Comparison of ENCODE assay signal across 1 cellular context in the genomic region with DNA sequence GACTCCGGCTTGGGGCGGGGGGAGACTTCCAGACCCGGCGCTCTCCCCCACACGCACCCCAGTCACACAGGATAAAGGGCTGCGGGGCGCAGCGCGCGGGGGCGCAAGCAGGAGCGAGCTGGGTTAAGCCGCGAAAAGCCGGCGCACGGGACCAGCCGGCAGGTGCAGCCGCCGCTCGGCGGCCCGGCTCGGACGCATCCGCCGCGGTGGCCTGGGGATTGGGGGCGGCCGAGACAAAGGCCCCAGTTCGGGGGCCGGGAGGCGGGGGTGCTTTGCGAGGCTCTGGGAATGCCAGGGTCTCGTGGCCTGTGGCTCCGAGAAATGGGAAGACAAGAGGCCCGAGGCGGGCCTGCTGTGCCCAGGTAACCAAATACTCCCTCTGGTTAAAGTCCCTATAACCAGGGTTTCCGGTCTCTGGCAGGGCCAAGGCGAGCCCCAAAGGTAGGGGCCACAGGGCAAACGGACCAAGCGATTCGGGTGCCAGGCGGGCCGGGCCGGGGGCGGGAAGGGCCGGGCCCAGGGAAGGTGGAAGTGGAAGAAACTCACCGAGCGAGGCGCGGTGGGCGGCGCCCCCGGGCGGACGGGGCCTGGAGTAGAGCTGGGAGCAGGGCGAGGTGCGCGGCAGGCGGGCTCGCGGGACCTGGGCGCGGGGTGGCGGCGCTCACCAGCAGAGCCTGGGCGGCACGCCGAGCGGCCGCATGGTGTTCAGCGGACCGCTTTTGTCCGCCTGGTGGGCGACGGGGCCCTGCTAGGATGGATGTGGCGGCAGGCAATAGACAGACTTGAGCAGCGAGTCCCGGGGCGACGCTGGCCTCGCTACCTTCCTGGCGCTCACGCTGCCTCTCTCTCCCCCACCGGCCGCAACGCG.
TF ChIP-seq lines count a peak whose summit lies in the region.

A gene (minus strand): TSS at position 849 of the 868 bp plus-strand sequence. CDS start 6,170 bp downstream, outside the sequence.

TF ChIP-seq in HepG2, 621 proteins besides CTCF, POLR2A, EP300 and RAD21 (continues in another document):
- TF ChIP-seq YEATS4 (CRISPR knock-in tag; IDR thresholded peaks at IDR 0.05; ENCODE audit: borderline replicate concordance) (0 out of 2 replicates have a peak, but pooled peaks have one; percentile 37), ZNF598 (CRISPR knock-in tag; IDR thresholded peaks at IDR 0.05; ENCODE audit: borderline replicate concordance) (no peak), ZNF768 (CRISPR knock-in tag; IDR thresholded peaks at IDR 0.05) (peak; percentile 34; the same call in 1 of the 2 replicates), HOXA3 (CRISPR knock-in tag; IDR thresholded peaks at IDR 0.05) (peak; percentile 40; the same call in 1 of the 2 replicates), NCOA5 (CRISPR knock-in tag; IDR thresholded peaks at IDR 0.05) (no peak), ZBTB20 (CRISPR knock-in tag; IDR thresholded peaks at IDR 0.05; ENCODE audit: borderline replicate concordance, low read depth) (no peak), KDM5B (CRISPR knock-in tag; IDR thresholded peaks at IDR 0.05; ENCODE audit: borderline replicate concordance) (peak; percentile 45; the same call in 1 of the 2 replicates), TP53 (CRISPR knock-in tag; conservative IDR thresholded peaks at IDR 0.05) (no peak), ATM (IDR thresholded peaks at IDR 0.05; ENCODE audit: borderline replicate concordance) (no peak), MBNL3 (CRISPR knock-in tag; conservative IDR thresholded peaks at IDR 0.05) (no peak), MYC (CRISPR knock-in tag; IDR thresholded peaks at IDR 0.05; ENCODE audit: borderline replicate concordance) (peak; percentile 52; the same call in 1 of the 2 replicates), ADNP (CRISPR knock-in tag; IDR thresholded peaks at IDR 0.05) (no peak), ZBTB42 (CRISPR knock-in tag; IDR thresholded peaks at IDR 0.05) (no peak), PTBP1 (IDR thresholded peaks at IDR 0.05; ENCODE audit: low read depth, low read length, poor library complexity, severe bottlenecking) (no peak), ZMYM3 (CRISPR knock-in tag; IDR thresholded peaks at IDR 0.05) (no peak), ZNF121 (CRISPR knock-in tag; IDR thresholded peaks at IDR 0.05) (no peak), ERF (CRISPR knock-in tag; IDR thresholded peaks at IDR 0.05) (0 out of 2 replicates have a peak, but pooled peaks have one; percentile 11), CHCHD3 (CRISPR knock-in tag; IDR thresholded peaks at IDR 0.05) (no peak), SALL2 (CRISPR knock-in tag; IDR thresholded peaks at IDR 0.05) (0 out of 2 replicates have a peak, but pooled peaks have one; percentile 30), ZFY (CRISPR knock-in tag; IDR thresholded peaks at IDR 0.05) (peak; percentile 79), THYN1 (CRISPR knock-in tag; IDR thresholded peaks at IDR 0.05; ENCODE audit: borderline replicate concordance, low read depth) (no peak), ZFX (CRISPR knock-in tag; IDR thresholded peaks at IDR 0.05; ENCODE audit: low read depth) (peak; percentile 61; the same call in 1 of the 2 replicates), ZNF160 (CRISPR knock-in tag; IDR thresholded peaks at IDR 0.05) (no peak), BORCS8-MEF2B (CRISPR knock-in tag; IDR thresholded peaks at IDR 0.05) (no peak)
- TF ChIP-seq, protein P1, sequence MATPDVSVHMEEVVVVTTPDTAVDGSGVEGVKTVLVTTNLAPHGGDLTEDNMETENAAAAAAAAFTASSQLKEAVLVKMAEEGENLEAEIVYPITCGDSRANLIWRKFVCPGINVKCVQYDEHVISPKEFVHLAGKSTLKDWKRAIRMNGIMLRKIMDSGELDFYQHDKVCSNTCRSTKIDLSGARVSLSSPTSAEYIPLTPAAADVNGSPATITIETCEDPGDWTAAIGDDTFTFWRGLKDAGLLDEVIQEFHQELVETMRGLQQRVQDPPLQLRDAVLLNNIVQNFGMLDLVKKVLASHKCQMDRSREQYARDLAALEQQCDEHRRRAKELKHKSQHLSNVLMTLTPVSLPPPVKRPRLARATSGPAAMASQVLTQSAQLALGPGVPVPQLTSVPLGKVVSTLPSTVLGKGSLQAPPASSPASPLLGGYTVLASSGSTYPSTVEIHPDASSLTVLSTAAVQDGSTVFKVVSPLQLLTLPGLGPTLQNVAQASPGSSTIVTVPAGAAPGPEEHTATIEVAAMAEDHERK (CRISPR knock-in tag; IDR thresholded peaks at IDR 0.05; ENCODE audit: low read depth), result no peak
- TF ChIP-seq, protein P2, sequence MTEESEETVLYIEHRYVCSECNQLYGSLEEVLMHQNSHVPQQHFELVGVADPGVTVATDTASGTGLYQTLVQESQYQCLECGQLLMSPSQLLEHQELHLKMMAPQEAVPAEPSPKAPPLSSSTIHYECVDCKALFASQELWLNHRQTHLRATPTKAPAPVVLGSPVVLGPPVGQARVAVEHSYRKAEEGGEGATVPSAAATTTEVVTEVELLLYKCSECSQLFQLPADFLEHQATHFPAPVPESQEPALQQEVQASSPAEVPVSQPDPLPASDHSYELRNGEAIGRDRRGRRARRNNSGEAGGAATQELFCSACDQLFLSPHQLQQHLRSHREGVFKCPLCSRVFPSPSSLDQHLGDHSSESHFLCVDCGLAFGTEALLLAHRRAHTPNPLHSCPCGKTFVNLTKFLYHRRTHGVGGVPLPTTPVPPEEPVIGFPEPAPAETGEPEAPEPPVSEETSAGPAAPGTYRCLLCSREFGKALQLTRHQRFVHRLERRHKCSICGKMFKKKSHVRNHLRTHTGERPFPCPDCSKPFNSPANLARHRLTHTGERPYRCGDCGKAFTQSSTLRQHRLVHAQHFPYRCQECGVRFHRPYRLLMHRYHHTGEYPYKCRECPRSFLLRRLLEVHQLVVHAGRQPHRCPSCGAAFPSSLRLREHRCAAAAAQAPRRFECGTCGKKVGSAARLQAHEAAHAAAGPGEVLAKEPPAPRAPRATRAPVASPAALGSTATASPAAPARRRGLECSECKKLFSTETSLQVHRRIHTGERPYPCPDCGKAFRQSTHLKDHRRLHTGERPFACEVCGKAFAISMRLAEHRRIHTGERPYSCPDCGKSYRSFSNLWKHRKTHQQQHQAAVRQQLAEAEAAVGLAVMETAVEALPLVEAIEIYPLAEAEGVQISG (CRISPR knock-in tag; IDR thresholded peaks at IDR 0.05), result peak; percentile 64
- TF ChIP-seq, protein P3, sequence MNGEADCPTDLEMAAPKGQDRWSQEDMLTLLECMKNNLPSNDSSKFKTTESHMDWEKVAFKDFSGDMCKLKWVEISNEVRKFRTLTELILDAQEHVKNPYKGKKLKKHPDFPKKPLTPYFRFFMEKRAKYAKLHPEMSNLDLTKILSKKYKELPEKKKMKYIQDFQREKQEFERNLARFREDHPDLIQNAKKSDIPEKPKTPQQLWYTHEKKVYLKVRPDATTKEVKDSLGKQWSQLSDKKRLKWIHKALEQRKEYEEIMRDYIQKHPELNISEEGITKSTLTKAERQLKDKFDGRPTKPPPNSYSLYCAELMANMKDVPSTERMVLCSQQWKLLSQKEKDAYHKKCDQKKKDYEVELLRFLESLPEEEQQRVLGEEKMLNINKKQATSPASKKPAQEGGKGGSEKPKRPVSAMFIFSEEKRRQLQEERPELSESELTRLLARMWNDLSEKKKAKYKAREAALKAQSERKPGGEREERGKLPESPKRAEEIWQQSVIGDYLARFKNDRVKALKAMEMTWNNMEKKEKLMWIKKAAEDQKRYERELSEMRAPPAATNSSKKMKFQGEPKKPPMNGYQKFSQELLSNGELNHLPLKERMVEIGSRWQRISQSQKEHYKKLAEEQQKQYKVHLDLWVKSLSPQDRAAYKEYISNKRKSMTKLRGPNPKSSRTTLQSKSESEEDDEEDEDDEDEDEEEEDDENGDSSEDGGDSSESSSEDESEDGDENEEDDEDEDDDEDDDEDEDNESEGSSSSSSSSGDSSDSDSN (CRISPR knock-in tag; IDR thresholded peaks at IDR 0.05), result peak; percentile 82; the same call in 1 of the 2 replicates
- TF ChIP-seq, protein P4, sequence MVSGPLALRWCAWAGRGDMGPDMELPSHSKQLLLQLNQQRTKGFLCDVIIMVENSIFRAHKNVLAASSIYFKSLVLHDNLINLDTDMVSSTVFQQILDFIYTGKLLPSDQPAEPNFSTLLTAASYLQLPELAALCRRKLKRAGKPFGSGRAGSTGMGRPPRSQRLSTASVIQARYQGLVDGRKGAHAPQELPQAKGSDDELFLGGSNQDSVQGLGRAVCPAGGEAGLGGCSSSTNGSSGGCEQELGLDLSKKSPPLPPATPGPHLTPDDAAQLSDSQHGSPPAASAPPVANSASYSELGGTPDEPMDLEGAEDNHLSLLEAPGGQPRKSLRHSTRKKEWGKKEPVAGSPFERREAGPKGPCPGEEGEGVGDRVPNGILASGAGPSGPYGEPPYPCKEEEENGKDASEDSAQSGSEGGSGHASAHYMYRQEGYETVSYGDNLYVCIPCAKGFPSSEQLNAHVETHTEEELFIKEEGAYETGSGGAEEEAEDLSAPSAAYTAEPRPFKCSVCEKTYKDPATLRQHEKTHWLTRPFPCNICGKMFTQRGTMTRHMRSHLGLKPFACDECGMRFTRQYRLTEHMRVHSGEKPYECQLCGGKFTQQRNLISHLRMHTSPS (CRISPR knock-in tag; IDR thresholded peaks at IDR 0.05; ENCODE audit: low read depth), result peak; percentile 41; the same call in 1 of the 2 replicates
- TF ChIP-seq, protein P5, sequence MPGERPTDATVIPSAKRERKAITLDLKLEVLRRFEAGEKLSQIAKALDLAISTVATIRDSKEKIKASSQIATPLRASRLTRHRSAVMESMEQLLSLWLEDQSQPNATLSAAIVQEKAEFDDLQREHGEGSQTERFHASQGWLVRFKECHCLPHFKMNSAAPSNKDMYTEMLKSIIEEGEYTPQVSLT (CRISPR knock-in tag; IDR thresholded peaks at IDR 0.05; ENCODE audit: borderline replicate concordance, low read depth), result no peak
- TF ChIP-seq, protein P6, sequence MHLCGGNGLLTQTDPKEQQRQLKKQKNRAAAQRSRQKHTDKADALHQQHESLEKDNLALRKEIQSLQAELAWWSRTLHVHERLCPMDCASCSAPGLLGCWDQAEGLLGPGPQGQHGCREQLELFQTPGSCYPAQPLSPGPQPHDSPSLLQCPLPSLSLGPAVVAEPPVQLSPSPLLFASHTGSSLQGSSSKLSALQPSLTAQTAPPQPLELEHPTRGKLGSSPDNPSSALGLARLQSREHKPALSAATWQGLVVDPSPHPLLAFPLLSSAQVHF (CRISPR knock-in tag; IDR thresholded peaks at IDR 0.05), result no peak
- TF ChIP-seq, protein P7, sequence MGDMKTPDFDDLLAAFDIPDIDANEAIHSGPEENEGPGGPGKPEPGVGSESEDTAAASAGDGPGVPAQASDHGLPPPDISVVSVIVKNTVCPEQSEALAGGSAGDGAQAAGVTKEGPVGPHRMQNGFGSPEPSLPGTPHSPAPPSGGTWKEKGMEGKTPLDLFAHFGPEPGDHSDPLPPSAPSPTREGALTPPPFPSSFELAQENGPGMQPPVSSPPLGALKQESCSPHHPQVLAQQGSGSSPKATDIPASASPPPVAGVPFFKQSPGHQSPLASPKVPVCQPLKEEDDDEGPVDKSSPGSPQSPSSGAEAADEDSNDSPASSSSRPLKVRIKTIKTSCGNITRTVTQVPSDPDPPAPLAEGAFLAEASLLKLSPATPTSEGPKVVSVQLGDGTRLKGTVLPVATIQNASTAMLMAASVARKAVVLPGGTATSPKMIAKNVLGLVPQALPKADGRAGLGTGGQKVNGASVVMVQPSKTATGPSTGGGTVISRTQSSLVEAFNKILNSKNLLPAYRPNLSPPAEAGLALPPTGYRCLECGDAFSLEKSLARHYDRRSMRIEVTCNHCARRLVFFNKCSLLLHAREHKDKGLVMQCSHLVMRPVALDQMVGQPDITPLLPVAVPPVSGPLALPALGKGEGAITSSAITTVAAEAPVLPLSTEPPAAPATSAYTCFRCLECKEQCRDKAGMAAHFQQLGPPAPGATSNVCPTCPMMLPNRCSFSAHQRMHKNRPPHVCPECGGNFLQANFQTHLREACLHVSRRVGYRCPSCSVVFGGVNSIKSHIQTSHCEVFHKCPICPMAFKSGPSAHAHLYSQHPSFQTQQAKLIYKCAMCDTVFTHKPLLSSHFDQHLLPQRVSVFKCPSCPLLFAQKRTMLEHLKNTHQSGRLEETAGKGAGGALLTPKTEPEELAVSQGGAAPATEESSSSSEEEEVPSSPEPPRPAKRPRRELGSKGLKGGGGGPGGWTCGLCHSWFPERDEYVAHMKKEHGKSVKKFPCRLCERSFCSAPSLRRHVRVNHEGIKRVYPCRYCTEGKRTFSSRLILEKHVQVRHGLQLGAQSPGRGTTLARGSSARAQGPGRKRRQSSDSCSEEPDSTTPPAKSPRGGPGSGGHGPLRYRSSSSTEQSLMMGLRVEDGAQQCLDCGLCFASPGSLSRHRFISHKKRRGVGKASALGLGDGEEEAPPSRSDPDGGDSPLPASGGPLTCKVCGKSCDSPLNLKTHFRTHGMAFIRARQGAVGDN (CRISPR knock-in tag; IDR thresholded peaks at IDR 0.05), result peak; percentile 73
- TF ChIP-seq, protein P8, sequence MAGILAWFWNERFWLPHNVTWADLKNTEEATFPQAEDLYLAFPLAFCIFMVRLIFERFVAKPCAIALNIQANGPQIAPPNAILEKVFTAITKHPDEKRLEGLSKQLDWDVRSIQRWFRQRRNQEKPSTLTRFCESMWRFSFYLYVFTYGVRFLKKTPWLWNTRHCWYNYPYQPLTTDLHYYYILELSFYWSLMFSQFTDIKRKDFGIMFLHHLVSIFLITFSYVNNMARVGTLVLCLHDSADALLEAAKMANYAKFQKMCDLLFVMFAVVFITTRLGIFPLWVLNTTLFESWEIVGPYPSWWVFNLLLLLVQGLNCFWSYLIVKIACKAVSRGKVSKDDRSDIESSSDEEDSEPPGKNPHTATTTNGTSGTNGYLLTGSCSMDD (CRISPR knock-in tag; IDR thresholded peaks at IDR 0.05), result no peak
- TF ChIP-seq, protein P9, sequence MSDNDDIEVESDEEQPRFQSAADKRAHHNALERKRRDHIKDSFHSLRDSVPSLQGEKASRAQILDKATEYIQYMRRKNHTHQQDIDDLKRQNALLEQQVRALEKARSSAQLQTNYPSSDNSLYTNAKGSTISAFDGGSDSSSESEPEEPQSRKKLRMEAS (IDR thresholded peaks at IDR 0.05), result peak; percentile 60; the same call in 1 of the 2 replicates
- TF ChIP-seq, protein P10, sequence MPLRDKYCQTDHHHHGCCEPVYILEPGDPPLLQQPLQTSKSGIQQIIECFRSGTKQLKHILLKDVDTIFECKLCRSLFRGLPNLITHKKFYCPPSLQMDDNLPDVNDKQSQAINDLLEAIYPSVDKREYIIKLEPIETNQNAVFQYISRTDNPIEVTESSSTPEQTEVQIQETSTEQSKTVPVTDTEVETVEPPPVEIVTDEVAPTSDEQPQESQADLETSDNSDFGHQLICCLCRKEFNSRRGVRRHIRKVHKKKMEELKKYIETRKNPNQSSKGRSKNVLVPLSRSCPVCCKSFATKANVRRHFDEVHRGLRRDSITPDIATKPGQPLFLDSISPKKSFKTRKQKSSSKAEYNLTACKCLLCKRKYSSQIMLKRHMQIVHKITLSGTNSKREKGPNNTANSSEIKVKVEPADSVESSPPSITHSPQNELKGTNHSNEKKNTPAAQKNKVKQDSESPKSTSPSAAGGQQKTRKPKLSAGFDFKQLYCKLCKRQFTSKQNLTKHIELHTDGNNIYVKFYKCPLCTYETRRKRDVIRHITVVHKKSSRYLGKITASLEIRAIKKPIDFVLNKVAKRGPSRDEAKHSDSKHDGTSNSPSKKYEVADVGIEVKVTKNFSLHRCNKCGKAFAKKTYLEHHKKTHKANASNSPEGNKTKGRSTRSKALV (CRISPR knock-in tag; IDR thresholded peaks at IDR 0.05), result peak; percentile 58; the same call in 1 of the 2 replicates
- TF ChIP-seq, protein P11, sequence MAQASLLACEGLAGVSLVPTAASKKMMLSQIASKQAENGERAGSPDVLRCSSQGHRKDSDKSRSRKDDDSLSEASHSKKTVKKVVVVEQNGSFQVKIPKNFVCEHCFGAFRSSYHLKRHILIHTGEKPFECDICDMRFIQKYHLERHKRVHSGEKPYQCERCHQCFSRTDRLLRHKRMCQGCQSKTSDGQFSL (CRISPR knock-in tag; IDR thresholded peaks at IDR 0.05), result no peak
